Comparison of ENCODE assay signal across 18 cellular contexts in the genomic region with DNA sequence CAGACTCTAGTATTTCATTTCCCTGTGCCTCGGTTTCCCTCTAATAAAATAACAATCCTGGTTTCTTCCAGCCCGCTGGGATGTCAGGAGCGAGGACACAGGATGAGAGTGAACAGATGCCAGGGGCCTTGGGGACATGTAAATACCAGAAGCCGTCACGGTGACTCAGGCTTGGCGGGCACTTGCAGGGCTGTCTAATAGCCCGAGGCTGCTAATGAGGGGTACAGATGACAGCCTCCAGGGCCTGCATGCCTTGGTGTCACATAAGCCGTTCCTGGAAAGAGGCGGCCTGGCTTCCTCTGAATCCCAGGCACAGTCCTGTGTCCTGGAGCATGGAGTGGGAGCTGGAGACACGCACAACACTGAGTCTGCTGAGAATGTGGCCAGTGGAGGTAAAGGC. TPM values are rescaled to one million over a fixed set of nuclear protein-coding genes. Genes with fewer than 3 reads are reported as not detected.
DNase-seq lines count a peak whose midpoint lies in the region; ATAC-seq, FAIRE-seq and TF ChIP-seq lines count a peak whose summit lies in the region.
"Had no signal": no experiment of that assay in that cellular context is flagged by ENCODE, and none has a peak within 500 bp of the region (broad histone marks: within the 10 kb centered on the region; RNA-seq: fewer than 3 reads in every experiment).

No MANE protein-coding gene starts in this region.

- POLR2A ChIA-PET in A673 (lab: Charles Lee; ENCODE audit: low non-redundant PET) = no interaction called here

- CTCF ChIA-PET in A673 (lab: Charles Lee) = no interaction called here

- 39 to 49% (median 41%) methylated on average over 10 of the region's 10 CpGs for WGBS in heart left ventricle, 4 donors

- H3K36me3 ChIP-seq in A673 (ENCODE audit: insufficient read depth, low read length, poor library complexity, severe bottlenecking) (no peaks in the 10 kb centered on the region), heart left ventricle (peaks cover 0 to 59% (median 37%) of the 10 kb centered on the region in 9 donors)
- H3K36me3 ChIP-seq: brain microvascular endothelial cell had no signal

- no peak overlapping the region for H3K4me3 ChIP-seq in A673 (ENCODE audit: low read depth, low read length, poor library complexity, severe bottlenecking)
- H3K4me3 ChIP-seq in heart left ventricle = no peak overlapping the region
- H3K4me3 ChIP-seq: pancreas had no signal

- FAIRE-seq in urothelium cell line (lab: Jason Lieb, UNC) = no peak
- FAIRE-seq: A204.1, pancreas had no signal

- no peak for TF ChIP-seq POLR2A in heart left ventricle (IDR thresholded peaks at IDR 0.05)

- no peaks in the 10 kb centered on the region for H3K4me1 ChIP-seq in A673 (ENCODE audit: insufficient read depth, low read length, poor library complexity, severe bottlenecking)
- H3K4me1 ChIP-seq in heart left ventricle = peaks cover 11 to 96% (median 73%) of the 10 kb centered on the region in 12 donors
- H3K4me1 ChIP-seq: foreskin keratinocyte had no signal

- H3K27me3 ChIP-seq in A673 (replicated peaks; ENCODE audit: insufficient read depth, low read depth, low read length, poor library complexity) (no peaks in the 10 kb centered on the region), heart left ventricle (no peaks in the 10 kb centered on the region)
- H3K27me3 ChIP-seq: brain microvascular endothelial cell, foreskin keratinocyte, pancreas had no signal

- ATAC-seq in heart left ventricle = peak; percentile 56 to 68 (median 60)
- ATAC-seq: activated CD8-positive, alpha-beta T cell treated with anti-CD3 and anti-CD28 coated beads for 36 hours; foreskin keratinocyte; pancreas had no signal

- H3K9me3 ChIP-seq in A673 (ENCODE audit: low read depth, low read length, poor library complexity, severe bottlenecking) (no peaks in the 10 kb centered on the region), heart left ventricle (no peaks in the 10 kb centered on the region)
- H3K9me3 ChIP-seq: pancreas had no signal

- no TSS peak for BruUV-seq in A673 (replicated peaks; lab: Mats Ljungman, UMichigan)

- H3K27ac ChIP-seq in A673 (ENCODE audit: low read depth, low read length, poor library complexity, severe bottlenecking) (no peak overlapping the region), heart left ventricle (peak overlapping the region in 11 of 12 donors; percentile 20 to 99 (median 87))
- H3K27ac ChIP-seq: brain microvascular endothelial cell, foreskin keratinocyte, pancreas had no signal

- intact Hi-C loops in A673 (cut with micrococcal nuclease; ENCODE audit: unreplicated experiment) = no loop called here
- intact Hi-C loops in heart left ventricle (cut with DNase I) = loop anchor here in 3 of 10 donors (5.0 to 10.0 kb wide), 3 partner anchors 48 to 175 kb away; partner anchors contain the start of gene RHOB (in 1 of the 3)
- intact Hi-C loops in posterior vena cava (cut with DNase I) = loop anchor here in 1 of 2 donors (1.0 kb wide), 1 partner anchor 78 kb away; no protein-coding TSS in a partner anchor

- TF ChIP-seq CTCF in A673 (conservative IDR thresholded peaks at IDR 0.05; ENCODE audit: low read depth, low read length) = no peak
- TF ChIP-seq CTCF in heart left ventricle (IDR thresholded peaks at IDR 0.05) = no peak

- peak; percentile 33 for DNase-seq in A673 (ENCODE audit: low spot score)
- DNase-seq in SK-N-DZ (ENCODE audit: low spot score) = peak; percentile 53
- peak; percentile 82 to 95 (median 84) for DNase-seq in heart left ventricle
- DNase-seq in posterior vena cava (ENCODE audit: low spot score) = peak; percentile 43
- no peak for DNase-seq in stimulated activated CD4-positive, alpha-beta T cell treated with anti-CD3 and anti-CD28 coated beads, Interleukin-12 subunit alpha, Interleukin-12 subunit beta, amount 100 ng/mL, for 4 hours
- no peak for DNase-seq in LoVo (ENCODE audit: low spot score)
- DNase-seq in activated CD4-positive, alpha-beta T cell treated with anti-CD3 and anti-CD28 coated beads for 4 hours = no peak
- no peak for DNase-seq in urothelium cell line (ENCODE audit: low spot score)
- DNase-seq: activated CD8-positive, alpha-beta T cell treated with anti-CD3 and anti-CD28 coated beads for 36 hours; activated gamma-delta T cell; brain microvascular endothelial cell; COR-L47; foreskin keratinocyte; immature natural killer cell; NCI-H2029; stimulated activated CD4-positive, alpha-beta T cell treated with anti-CD3 and anti-CD28 coated beads, Interleukin-1b, Interleukin-23, amount 100 ng/mL, for 48 hours had no signal

RNA-seq across cellular contexts. Expression of gene HS1BP3, which starts 28.2 kb away (rescaled TPM):
- total RNA-seq in A673 (2021) (12.6 and 13.2 TPM in 2 replicates), heart left ventricle (10 to 100 TPM; 12.7 to 23.7 (median 17.9) TPM), posterior vena cava (10 to 100 TPM; 37.1 to 41.8 TPM)
- polyA plus RNA-seq in SK-N-DZ (2014; cell fraction: cytosol; rRNA removed) = 10.6 and 18.1 TPM in 2 replicates
- 12.7 and 17.9 TPM in 2 replicates for polyA plus RNA-seq in SK-N-DZ (2014; cell fraction: nucleus; rRNA removed)
- polyA plus RNA-seq in heart left ventricle = 10 to 100 TPM; 21.0 to 23.7 TPM

RNA-seq across cellular contexts. Expression of gene GDF7, which starts 44.2 kb away (rescaled TPM):
- not detected in 2 replicates for total RNA-seq in A673 (2021)
- polyA plus RNA-seq in SK-N-DZ (2014; cell fraction: cytosol; rRNA removed) = not detected in 2 replicates
- 0.14 TPM in 1 of 2 replicates, not detected in the other for polyA plus RNA-seq in SK-N-DZ (2014; cell fraction: nucleus; rRNA removed)
- 1 to 10 TPM in 2 of 9 donors, under 1 TPM in 7; 0.14 to 1.6 (median 0.56) TPM for total RNA-seq in heart left ventricle
- under 1 TPM; 0.22 to 0.30 TPM for polyA plus RNA-seq in heart left ventricle
- total RNA-seq in posterior vena cava = 1 to 10 TPM; 3.6 to 3.8 TPM
- total RNA-seq: activated CD8-positive, alpha-beta T cell treated with anti-CD3 and anti-CD28 coated beads for 36 hours; foreskin keratinocyte had no signal
- polyA plus RNA-seq: foreskin keratinocyte, immature natural killer cell had no signal

Comparison
In these comparisons a context has a peak if more than half of its experiments do, and no peak if none do; other contexts are left out.
1. DNase-seq: peak in A673 (single experiment), SK-N-DZ (single experiment), heart left ventricle (5 of 5) and posterior vena cava (single experiment); none in stimulated activated CD4-positive, alpha-beta T cell treated with anti-CD3 and anti-CD28 coated beads, Interleukin-12 subunit alpha, Interleukin-12 subunit beta, amount 100 ng/mL, for 4 hours (single experiment), LoVo (single experiment), activated CD4-positive, alpha-beta T cell treated with anti-CD3 and anti-CD28 coated beads for 4 hours (0 of 2) and urothelium cell line (single experiment).